Comparison of ENCODE assay signal across 1 cellular context in genomic region chr7:137304624-137305235, GRCh38.
TF ChIP-seq lines count a peak whose summit lies in the region.

No MANE protein-coding gene starts in this region.

TF ChIP-seq in IMR-90, 13 proteins besides CTCF, POLR2A, EP300 and RAD21:
- TF ChIP-seq CEBPB (IDR thresholded peaks at IDR 0.05; ENCODE audit: low read depth, low read length) (no peak), MXI1 (IDR thresholded peaks at IDR 0.05; ENCODE audit: borderline replicate concordance, low read depth, low read length) (no peak), MAFK (IDR thresholded peaks at IDR 0.05; ENCODE audit: low read depth, low read length) (no peak), RCOR1 (IDR thresholded peaks at IDR 0.05; ENCODE audit: insufficient replicate concordance, low read length) (no peak), SMC3 (IDR thresholded peaks at IDR 0.05; ENCODE audit: low read depth, low read length) (no peak), FOS (IDR thresholded peaks at IDR 0.05; ENCODE audit: low read depth, low read length) (no peak), MAZ (IDR thresholded peaks at IDR 0.05; ENCODE audit: borderline replicate concordance, low read depth, low read length) (no peak)
